20 cellular contexts compared by ENCODE assay signal in genomic region chr10:55509168-55509567, GRCh38.
DNase-seq lines count a peak whose midpoint lies in the region; ATAC-seq and TF ChIP-seq lines count a peak whose summit lies in the region.
"Had no signal": no experiment of that assay in that cellular context is flagged by ENCODE, and none has a peak within 500 bp of the region (broad histone marks: within the 10 kb centered on the region; RNA-seq: fewer than 3 reads in every experiment).

No MANE protein-coding gene starts in this region.

- intact Hi-C loops in sigmoid colon (cut with DNase I): no loop called here

- H3K27ac Mint-ChIP-seq in activated naive CD8-positive, alpha-beta T cell treated with anti-CD3 and anti-CD28 coated beads, Interleukin-2, amount 50 U/mL, for 24 hours: no peak overlapping the region

- TF ChIP-seq CTCF in LNCaP clone FGC (IDR thresholded peaks at IDR 0.05; ENCODE audit: control insufficient read depth, extremely low read depth, insufficient read depth) (no peak), RWPE2 (IDR thresholded peaks at IDR 0.05; ENCODE audit: poor library complexity, severe bottlenecking) (no peak), thoracic aorta (IDR thresholded peaks at IDR 0.05) (no peak), sigmoid colon (IDR thresholded peaks at IDR 0.05) (no peak)

- 73 to 85% methylated on average over 4 of the region's 4 CpGs for WGBS in sigmoid colon, 2 donors

- ATAC-seq in RWPE2 (ENCODE audit: low read depth): no peak
- no peak for ATAC-seq in thoracic aorta (ENCODE audit: insufficient number of reproducible peaks, low FRiP score, low read depth)
- ATAC-seq in GM21528 (IDR thresholded peaks at IDR 0.05; ENCODE audit: low FRiP score, unreplicated experiment): no peak
- no peak for ATAC-seq in activated naive CD8-positive, alpha-beta T cell treated with anti-CD3 and anti-CD28 coated beads, Interleukin-2, amount 50 U/mL, for 24 hours

- no peak overlapping the region for H3K4me3 Mint-ChIP-seq in activated naive CD8-positive, alpha-beta T cell treated with anti-CD3 and anti-CD28 coated beads, Interleukin-2, amount 50 U/mL, for 24 hours
- H3K4me3 Mint-ChIP-seq: neural crest cell had no signal

- H3K36me3 ChIP-seq in RWPE2 (ENCODE audit: low read depth): no peaks in the 10 kb centered on the region
- H3K36me3 ChIP-seq in thoracic aorta: no peaks in the 10 kb centered on the region
- H3K36me3 ChIP-seq in sigmoid colon: no peaks in the 10 kb centered on the region

- no peaks in the 10 kb centered on the region for H3K4me1 ChIP-seq in RWPE2 (ENCODE audit: insufficient read depth, poor library complexity, severe bottlenecking)
- H3K4me1 ChIP-seq in thoracic aorta (ENCODE audit: control insufficient read depth in 1 of 2, low read depth in 2 of 2): no peaks in the 10 kb centered on the region
- no peaks in the 10 kb centered on the region for H3K4me1 ChIP-seq in sigmoid colon

- no peaks in the 10 kb centered on the region for H3K9me3 ChIP-seq in RWPE2 (ENCODE audit: severe bottlenecking)
- no peaks in the 10 kb centered on the region for H3K9me3 ChIP-seq in thoracic aorta
- no peaks in the 10 kb centered on the region for H3K9me3 ChIP-seq in sigmoid colon

- no peaks in the 10 kb centered on the region for H3K4me1 Mint-ChIP-seq in activated naive CD8-positive, alpha-beta T cell treated with anti-CD3 and anti-CD28 coated beads, Interleukin-2, amount 50 U/mL, for 24 hours
- H3K4me1 Mint-ChIP-seq: neural crest cell had no signal

- no peak for TF ChIP-seq POLR2A in sigmoid colon (IDR thresholded peaks at IDR 0.05)

- DNase-seq in DMS53 (lab: John Stamatoyannopoulos, UW) (peak; percentile 19), DMS53 treated with DMSO at 0.1 percent for 48 hours (lab: John Stamatoyannopoulos, UW; ENCODE audit: unreplicated experiment) (no peak), LNCaP clone FGC (ENCODE audit: low read depth) (no peak), RWPE2 (ENCODE audit: low spot score) (no peak), thoracic aorta (ENCODE audit: low spot score) (no peak), sigmoid colon (no peak)
- DNase-seq in activated naive CD8-positive, alpha-beta T cell treated with anti-CD3 and anti-CD28 coated beads, Interleukin-2, amount 50 U/mL, for 24 hours: no peak
- DNase-seq: activated CD4-positive, alpha-beta T cell treated with anti-CD3 and anti-CD28 coated beads, Interleukin-2, amount 50 U/mL, for 4 hours; activated gamma-delta T cell treated with Interleukin-2 at 50 U/mL for 16 hours; amygdala; DMS153; NCI-H1694 treated with DMSO at 0.1 percent for 48 hours; NCI-H226; stimulated activated CD4-positive, alpha-beta T cell treated with anti-CD3 and anti-CD28 coated beads, Interleukin-4, amount 100 ng/mL, for 4 hours had no signal

- H3K27ac ChIP-seq in RWPE2 (ENCODE audit: poor library complexity, severe bottlenecking) (no peak overlapping the region), thoracic aorta (no peak overlapping the region), sigmoid colon (no peak overlapping the region)
- H3K27ac ChIP-seq: 22Rv1, C4-2B, epithelial cell of prostate, VCaP had no signal

- peaks cover 4% of the 10 kb centered on the region for H3K9me3 Mint-ChIP-seq in activated naive CD8-positive, alpha-beta T cell treated with anti-CD3 and anti-CD28 coated beads, Interleukin-2, amount 50 U/mL, for 24 hours
- H3K9me3 Mint-ChIP-seq: neural crest cell had no signal

- H3K27me3 ChIP-seq in RWPE2 (ENCODE audit: insufficient read depth, poor library complexity, severe bottlenecking) (peaks cover 42% of the 10 kb centered on the region), thoracic aorta (replicated peaks; ENCODE audit: insufficient read depth) (no peaks in the 10 kb centered on the region), sigmoid colon (no peaks in the 10 kb centered on the region)

- TF ChIP-seq EP300 in sigmoid colon (IDR thresholded peaks at IDR 0.05): no peak

- H3K4me3 ChIP-seq in LNCaP clone FGC (ENCODE audit: low read depth, low read length) (peak overlapping the region; percentile 10), RWPE2 (ENCODE audit: severe bottlenecking) (peak overlapping the region; percentile 10), thoracic aorta (peak overlapping the region; percentile 39), sigmoid colon (no peak overlapping the region)

- H3K27me3 Mint-ChIP-seq in activated naive CD8-positive, alpha-beta T cell treated with anti-CD3 and anti-CD28 coated beads, Interleukin-2, amount 50 U/mL, for 24 hours: no peaks in the 10 kb centered on the region

- H3K36me3 Mint-ChIP-seq in activated naive CD8-positive, alpha-beta T cell treated with anti-CD3 and anti-CD28 coated beads, Interleukin-2, amount 50 U/mL, for 24 hours (ENCODE audit: low read depth): no peaks in the 10 kb centered on the region

Comparison
In these comparisons a context has a peak if more than half of its experiments do, and no peak if none do; other contexts are left out.
1. H3K4me3 ChIP-seq: peak in LNCaP clone FGC (single experiment), RWPE2 (single experiment) and thoracic aorta (single experiment); none in sigmoid colon (0 of 4).